ENCODE assay signal across 21 cellular contexts in genomic region chr12:68814490-68815231, GRCh38. TPM values are rescaled to one million over a fixed set of nuclear protein-coding genes. Genes with fewer than 3 reads are reported as not detected.
DNase-seq lines count a peak whose midpoint lies in the region; ATAC-seq, FAIRE-seq and TF ChIP-seq lines count a peak whose summit lies in the region.
"Had no signal": no experiment of that assay in that cellular context is flagged by ENCODE, and none has a peak within 500 bp of the region (broad histone marks: within the 10 kb centered on the region; RNA-seq: fewer than 3 reads in every experiment).

No MANE protein-coding gene starts in this region.

- ATAC-seq in CD4-positive, CD25-positive, alpha-beta regulatory T cell (ENCODE audit: low read depth in 2 of 2): no peak
- no peak for ATAC-seq in activated naive CD8-positive, alpha-beta T cell treated with anti-CD3 and anti-CD28 coated beads, Interleukin-2, amount 50 U/mL, for 24 hours
- ATAC-seq in HG03571 (IDR thresholded peaks at IDR 0.05; ENCODE audit: unreplicated experiment): no peak
- ATAC-seq: heart left ventricle; left cardiac atrium; right cardiac atrium; stimulated activated memory B cell treated with anti-CD40 and anti-IgM and Interleukin-4, amounts not matched to agents 10 μg/mL and 1 μg/mL and 100 μg/mL, for 72 hours had no signal

- peak overlapping the region; percentile 2 to 32 (median 18) for H3K27ac Mint-ChIP-seq in CD4-positive, CD25-positive, alpha-beta regulatory T cell
- H3K27ac Mint-ChIP-seq in activated naive CD8-positive, alpha-beta T cell treated with anti-CD3 and anti-CD28 coated beads, Interleukin-2, amount 50 U/mL, for 24 hours: peak overlapping the region; percentile 13
- peak overlapping the region; percentile 50 for H3K27ac Mint-ChIP-seq in mesothelial cell of epicardium
- H3K27ac Mint-ChIP-seq: activated CD4-positive, alpha-beta memory T cell treated with anti-CD3 and anti-CD28 coated beads for 36 hours; nephron progenitor cell; stimulated activated memory B cell treated with anti-CD40 and anti-IgM and Interleukin-4, amounts not matched to agents 10 μg/mL and 1 μg/mL and 100 μg/mL, for 72 hours had no signal

- H3K36me3 Mint-ChIP-seq in CD4-positive, CD25-positive, alpha-beta regulatory T cell: peaks cover 28% of the 10 kb centered on the region
- H3K36me3 Mint-ChIP-seq in activated naive CD8-positive, alpha-beta T cell treated with anti-CD3 and anti-CD28 coated beads, Interleukin-2, amount 50 U/mL, for 24 hours (ENCODE audit: low read depth): peaks cover 59% of the 10 kb centered on the region
- peaks cover 28% of the 10 kb centered on the region for H3K36me3 Mint-ChIP-seq in mesothelial cell of epicardium

- FAIRE-seq in GM12891 (lab: Jason Lieb, UNC): no peak
- FAIRE-seq: urothelium cell line had no signal

- peaks cover 26 to 65% (median 47%) of the 10 kb centered on the region in 4 donors for H3K4me1 Mint-ChIP-seq in CD4-positive, CD25-positive, alpha-beta regulatory T cell
- H3K4me1 Mint-ChIP-seq in activated naive CD8-positive, alpha-beta T cell treated with anti-CD3 and anti-CD28 coated beads, Interleukin-2, amount 50 U/mL, for 24 hours: peaks cover 41% of the 10 kb centered on the region
- H3K4me1 Mint-ChIP-seq in mesothelial cell of epicardium: peaks cover 26% of the 10 kb centered on the region

- H3K27me3 ChIP-seq in CD4-positive, CD25-positive, alpha-beta regulatory T cell (ENCODE audit: control insufficient read depth, insufficient read depth, low read length): no peaks in the 10 kb centered on the region
- no peaks in the 10 kb centered on the region for H3K27me3 ChIP-seq in tibial artery
- H3K27me3 ChIP-seq: heart left ventricle had no signal

- H3K4me3 Mint-ChIP-seq in CD4-positive, CD25-positive, alpha-beta regulatory T cell: peak overlapping the region in 2 of 4 donors; percentile 15 to 82
- H3K4me3 Mint-ChIP-seq in activated naive CD8-positive, alpha-beta T cell treated with anti-CD3 and anti-CD28 coated beads, Interleukin-2, amount 50 U/mL, for 24 hours: no peak overlapping the region
- H3K4me3 Mint-ChIP-seq in mesothelial cell of epicardium: no peak overlapping the region
- H3K4me3 Mint-ChIP-seq: activated CD4-positive, alpha-beta memory T cell treated with anti-CD3 and anti-CD28 coated beads for 36 hours; activated naive CD4-positive, alpha-beta T cell treated with anti-CD3 and anti-CD28 coated beads, Interleukin-2, amount 10 ng/mL, durations not matched to agents 7 days and 5 days; nephron progenitor cell; stimulated activated memory B cell treated with anti-CD40 and anti-IgM and Interleukin-4, amounts not matched to agents 10 μg/mL and 1 μg/mL and 100 μg/mL, for 72 hours had no signal

- H3K9me3 Mint-ChIP-seq in CD4-positive, CD25-positive, alpha-beta regulatory T cell: no peaks in the 10 kb centered on the region
- no peaks in the 10 kb centered on the region for H3K9me3 Mint-ChIP-seq in activated naive CD8-positive, alpha-beta T cell treated with anti-CD3 and anti-CD28 coated beads, Interleukin-2, amount 50 U/mL, for 24 hours
- no peaks in the 10 kb centered on the region for H3K9me3 Mint-ChIP-seq in mesothelial cell of epicardium
- H3K9me3 Mint-ChIP-seq: activated CD4-positive, alpha-beta memory T cell treated with anti-CD3 and anti-CD28 coated beads for 36 hours; activated naive CD4-positive, alpha-beta T cell treated with anti-CD3 and anti-CD28 coated beads, Interleukin-2, amount 10 ng/mL, durations not matched to agents 7 days and 5 days; nephron progenitor cell; stimulated activated memory B cell treated with anti-CD40 and anti-IgM and Interleukin-4, amounts not matched to agents 10 μg/mL and 1 μg/mL and 100 μg/mL, for 72 hours had no signal

- H3K4me3 ChIP-seq in CD4-positive, CD25-positive, alpha-beta regulatory T cell (ENCODE audit: low read depth, low read length): peak overlapping the region; percentile 50
- H3K4me3 ChIP-seq in tibial artery: no peak overlapping the region
- H3K4me3 ChIP-seq: heart left ventricle had no signal

- peaks cover 56% of the 10 kb centered on the region for H3K36me3 ChIP-seq in CD4-positive, CD25-positive, alpha-beta regulatory T cell (ENCODE audit: control insufficient read depth, insufficient read depth, low read length)
- H3K36me3 ChIP-seq in tibial artery: peaks cover 64 to 81% (median 77%) of the 10 kb centered on the region in 3 donors

- peak; percentile 43; the same call in 1 of the 2 replicates for TF ChIP-seq POLR2A in GM12891 (IDR thresholded peaks at IDR 0.05; ENCODE audit: low read depth, low read length)

- no peak for DNase-seq in CD4-positive, CD25-positive, alpha-beta regulatory T cell
- DNase-seq in GM12891 (ENCODE audit: insufficient read length, low spot score) (no peak), mesothelial cell of epicardium (ENCODE audit: low spot score in 2 of 2, unreplicated experiment in 2 of 2) (no peak), NCI-H345 treated with DMSO at 0.1 percent for 48 hours (lab: John Stamatoyannopoulos, UW; ENCODE audit: unreplicated experiment) (no peak), tibial artery (no peak)
- no peak for DNase-seq in activated naive CD8-positive, alpha-beta T cell treated with anti-CD3 and anti-CD28 coated beads, Interleukin-2, amount 50 U/mL, for 24 hours
- DNase-seq: activated CD4-positive, alpha-beta memory T cell treated with anti-CD3 and anti-CD28 coated beads for 36 hours; activated naive CD4-positive, alpha-beta T cell treated with anti-CD3 and anti-CD28 coated beads, Interleukin-2, amount 10 ng/mL, durations not matched to agents 7 days and 5 days; heart left ventricle; KG1; left cardiac atrium; NCI-H1694 treated with DMSO at 0.1 percent for 48 hours; NCI-H526 treated with DMSO at 0.1 percent for 48 hours; nephron progenitor cell; right cardiac atrium; stimulated activated CD4-positive, alpha-beta T cell treated with anti-CD3 and anti-CD28 coated beads, Interleukin-4, amount 100 ng/mL, for 24 hours; T-helper 9 cell had no signal

- intact Hi-C loops in tibial artery (cut with DNase I; ENCODE audit: low total_unique reads): loop anchor here (10.0 kb wide), 1 partner anchor 490 kb away; no protein-coding TSS in a partner anchor

- H3K27me3 Mint-ChIP-seq in CD4-positive, CD25-positive, alpha-beta regulatory T cell: no peaks in the 10 kb centered on the region
- H3K27me3 Mint-ChIP-seq in activated naive CD8-positive, alpha-beta T cell treated with anti-CD3 and anti-CD28 coated beads, Interleukin-2, amount 50 U/mL, for 24 hours: no peaks in the 10 kb centered on the region
- no peaks in the 10 kb centered on the region for H3K27me3 Mint-ChIP-seq in mesothelial cell of epicardium (ENCODE audit: low read depth)
- H3K27me3 Mint-ChIP-seq: activated CD4-positive, alpha-beta memory T cell treated with anti-CD3 and anti-CD28 coated beads for 36 hours; activated naive CD4-positive, alpha-beta T cell treated with anti-CD3 and anti-CD28 coated beads, Interleukin-2, amount 10 ng/mL, durations not matched to agents 7 days and 5 days; stimulated activated memory B cell treated with anti-CD40 and anti-IgM and Interleukin-4, amounts not matched to agents 10 μg/mL and 1 μg/mL and 100 μg/mL, for 72 hours had no signal

- peak overlapping the region; percentile 37 for H3K27ac ChIP-seq in CD4-positive, CD25-positive, alpha-beta regulatory T cell (ENCODE audit: insufficient read depth, low read length, poor library complexity, severe bottlenecking)
- no peak overlapping the region for H3K27ac ChIP-seq in tibial artery
- H3K27ac ChIP-seq: RWPE1 had no signal

- H3K4me1 ChIP-seq in CD4-positive, CD25-positive, alpha-beta regulatory T cell (ENCODE audit: control insufficient read depth, insufficient read depth, low read length, poor library complexity, severe bottlenecking): peaks cover 46% of the 10 kb centered on the region
- H3K4me1 ChIP-seq in tibial artery: peaks cover 0 to 58% (median 24%) of the 10 kb centered on the region in 4 donors

- TF ChIP-seq CTCF in mesothelial cell of epicardium (IDR thresholded peaks at IDR 0.05; ENCODE audit: unreplicated experiment): no peak
- no peak for TF ChIP-seq CTCF in tibial artery (IDR thresholded peaks at IDR 0.05)

- no peaks in the 10 kb centered on the region for H3K9me3 ChIP-seq in CD4-positive, CD25-positive, alpha-beta regulatory T cell (ENCODE audit: control insufficient read depth in 2 of 2, low read length in 2 of 2)
- H3K9me3 ChIP-seq in tibial artery: no peaks in the 10 kb centered on the region

TF ChIP-seq in GM12891, 5 proteins besides CTCF, POLR2A, EP300 and RAD21:
- TF ChIP-seq POU2F2 (IDR thresholded peaks at IDR 0.05; ENCODE audit: low read depth, low read length) (no peak), PAX5 (IDR thresholded peaks at IDR 0.05; ENCODE audit: insufficient read depth, low read length, severe bottlenecking) (no peak)

RNA-seq across cellular contexts. Expression of gene MDM2, which starts 6.7 kb away (rescaled TPM):
- total RNA-seq in CD4-positive, CD25-positive, alpha-beta regulatory T cell: 101 TPM
- polyA plus RNA-seq in CD4-positive, CD25-positive, alpha-beta regulatory T cell: 10 to 100 TPM; 21.8 to 26.4 (median 23.3) TPM
- 44.7 TPM for polyA plus RNA-seq in GM12891 (2012; ENCODE audit: low read depth, missing spikeins)
- total RNA-seq in mesothelial cell of epicardium: 181 to 182 TPM (median 181 TPM) in 3 replicates
